1 cellular context compared by ENCODE assay signal in genomic region chr11:2298795-2299747, GRCh38.
A peak's percentile ranks its signal among the peaks of the same experiment; 100 is the strongest.
TF ChIP-seq lines count a peak whose summit lies in the region.

No MANE protein-coding gene starts in this region.

TF ChIP-seq in HepG2, 621 proteins besides CTCF, POLR2A, EP300 and RAD21 (continued from another document):
- TF ChIP-seq CREBL2 (CRISPR knock-in tag; IDR thresholded peaks at IDR 0.05; ENCODE audit: borderline replicate concordance) = no peak
- peak; percentile 93 for TF ChIP-seq SMC3 (IDR thresholded peaks at IDR 0.05; ENCODE audit: low read length)
- TF ChIP-seq SAP130 (CRISPR knock-in tag; IDR thresholded peaks at IDR 0.05; ENCODE audit: low read depth) = 0 out of 2 replicates have a peak, but pooled peaks have one; percentile 23
- 0 out of 2 replicates have a peak, but pooled peaks have one; percentile 54 for TF ChIP-seq RELA (CRISPR knock-in tag; IDR thresholded peaks at IDR 0.05)
- TF ChIP-seq XRCC5 (optimal IDR thresholded peaks at IDR 0.05; ENCODE audit: low read length) = peak; percentile 16
- TF ChIP-seq MTA1 (CRISPR knock-in tag; IDR thresholded peaks at IDR 0.05; ENCODE audit: borderline replicate concordance) = peak; percentile 44; the same call in 1 of the 2 replicates
- no peak for TF ChIP-seq ZNF275 (CRISPR knock-in tag; IDR thresholded peaks at IDR 0.05; ENCODE audit: borderline replicate concordance)
- no peak for TF ChIP-seq RBFOX2 (IDR thresholded peaks at IDR 0.05; ENCODE audit: low read depth, low read length)
- no peak for TF ChIP-seq ZSCAN9 (CRISPR knock-in tag; IDR thresholded peaks at IDR 0.05; ENCODE audit: borderline replicate concordance)
- no peak for TF ChIP-seq NONO (IDR thresholded peaks at IDR 0.05)
- TF ChIP-seq NONO (CRISPR knock-in tag; conservative IDR thresholded peaks at IDR 0.05) = 0 out of 2 replicates have a peak, but pooled peaks have one; percentile 20
- peak; percentile 36; the same call in 1 of the 2 replicates for TF ChIP-seq RXRB (CRISPR knock-in tag; IDR thresholded peaks at IDR 0.05; ENCODE audit: borderline replicate concordance)
